ENCODE assay signal across 21 cellular contexts in the genomic region with DNA sequence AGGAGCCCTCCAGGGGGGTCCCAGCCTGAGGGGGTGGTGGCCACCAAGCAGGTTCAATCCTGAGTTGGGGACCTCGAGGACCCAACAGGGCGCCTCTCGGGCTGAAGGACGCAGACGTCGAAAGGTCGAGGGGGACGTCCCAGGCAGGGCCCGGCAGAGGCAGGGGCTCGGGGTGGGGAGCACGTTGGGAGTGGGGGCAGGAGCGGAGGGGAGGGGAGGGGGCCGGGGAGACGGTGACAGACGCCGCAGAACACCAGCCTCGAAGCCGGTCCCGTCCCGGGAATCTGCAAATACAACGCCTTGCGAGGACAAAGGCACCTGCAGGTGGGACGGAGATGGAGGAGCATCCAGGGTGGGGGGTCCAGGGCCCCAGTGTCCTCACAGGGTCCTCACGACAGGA. TPM values are rescaled to one million over a fixed set of nuclear protein-coding genes. Genes with fewer than 3 reads are reported as not detected.
DNase-seq lines count a peak whose midpoint lies in the region; ATAC-seq and TF ChIP-seq lines count a peak whose summit lies in the region.
"Had no signal": no experiment of that assay in that cellular context is flagged by ENCODE, and none has a peak within 500 bp of the region (broad histone marks: within the 10 kb centered on the region; RNA-seq: fewer than 3 reads in every experiment).

No MANE protein-coding gene starts in this region.

- H3K9ac ChIP-seq in BLaER1, result peak overlapping the region; percentile 64
- H3K9ac ChIP-seq: SK-N-SH had no signal

- intact Hi-C loops in activated B cell treated with CpG ODN at 0.5 μM for 24 hours (cut with micrococcal nuclease), result loop anchor here (1.0 kb wide), 1 partner anchor 18 kb away; no protein-coding TSS in a partner anchor

- no peak for TF ChIP-seq POLR2A in suprapubic skin (IDR thresholded peaks at IDR 0.05)

- no peak for DNase-seq in activated B cell treated with CpG ODN at 0.5 μM for 24 hours
- no peak for DNase-seq in NCI-H1930 (lab: John Stamatoyannopoulos, UW)
- DNase-seq in suprapubic skin (ENCODE audit: low spot score in 2 of 2), result no peak
- DNase-seq: 8988T; ACHN; BE2C; CD4-positive, CD25-positive, alpha-beta regulatory T cell; KBM-7; MV-4-11; NCI-H1105; NCI-H146; NCI-H2029; NCI-H446; NCI-H524 treated with DMSO at 0.1 percent for 48 hours; NCI-H774; SK-N-SH; SW 1271 had no signal

- no peaks in the 10 kb centered on the region for H3K27me3 ChIP-seq in BLaER1
- no peaks in the 10 kb centered on the region for H3K27me3 ChIP-seq in suprapubic skin
- H3K27me3 ChIP-seq: BE2C had no signal

- CTCF ChIA-PET in activated B cell treated with CpG ODN at 0.5 μM for 24 hours (lab: Charles Lee), result no interaction called here

- H3K9me3 ChIP-seq in BLaER1, result no peaks in the 10 kb centered on the region
- H3K9me3 ChIP-seq in suprapubic skin, result no peaks in the 10 kb centered on the region
- H3K9me3 ChIP-seq: BE2C, SK-N-SH had no signal

- TF ChIP-seq CTCF in activated B cell treated with CpG ODN at 0.5 μM for 24 hours (IDR thresholded peaks at IDR 0.05) (no peak), suprapubic skin (IDR thresholded peaks at IDR 0.05) (no peak)

- H3K27ac Mint-ChIP-seq in activated B cell treated with CpG ODN at 0.5 μM for 24 hours, result peak overlapping the region; percentile 41

- H3K4me3 ChIP-seq in BLaER1, result peak overlapping the region; percentile 39
- no peak overlapping the region for H3K4me3 ChIP-seq in suprapubic skin

- 90% methylated on average over 24 of the region's 24 CpGs for WGBS in suprapubic skin

- peaks cover 27% of the 10 kb centered on the region for H3K36me3 Mint-ChIP-seq in activated B cell treated with CpG ODN at 0.5 μM for 24 hours (ENCODE audit: low read depth)
- H3K36me3 Mint-ChIP-seq: CD4-positive, CD25-positive, alpha-beta regulatory T cell had no signal

- H3K4me3 Mint-ChIP-seq in activated B cell treated with CpG ODN at 0.5 μM for 24 hours, result no peak overlapping the region

- POLR2A ChIA-PET in activated B cell treated with CpG ODN at 0.5 μM for 24 hours (lab: Charles Lee), result no interaction called here

- peaks cover 33% of the 10 kb centered on the region for H3K36me3 ChIP-seq in BLaER1
- H3K36me3 ChIP-seq in suprapubic skin, result peaks cover 44% of the 10 kb centered on the region

- H3K4me1 ChIP-seq in BLaER1 (peaks cover 56% of the 10 kb centered on the region), suprapubic skin (peaks cover 11% of the 10 kb centered on the region)

- peak overlapping the region; percentile 92 for H3K4me2 ChIP-seq in BLaER1
- H3K4me2 ChIP-seq: SK-N-SH had no signal

- H3K4me1 Mint-ChIP-seq in activated B cell treated with CpG ODN at 0.5 μM for 24 hours, result peaks cover 21% of the 10 kb centered on the region

- TF ChIP-seq EP300 in suprapubic skin (IDR thresholded peaks at IDR 0.05), result no peak

- H3K27ac ChIP-seq in BLaER1, result peak overlapping the region; percentile 58
- H3K27ac ChIP-seq in suprapubic skin, result no peak overlapping the region

- H3K27me3 Mint-ChIP-seq in activated B cell treated with CpG ODN at 0.5 μM for 24 hours, result no peaks in the 10 kb centered on the region
- H3K27me3 Mint-ChIP-seq: CD4-positive, CD25-positive, alpha-beta regulatory T cell had no signal

- H3K9me3 Mint-ChIP-seq in activated B cell treated with CpG ODN at 0.5 μM for 24 hours, result no peaks in the 10 kb centered on the region

- ATAC-seq in activated B cell treated with CpG ODN at 0.5 μM for 24 hours (ENCODE audit: low read depth), result no peak

- peaks cover 65% of the 10 kb centered on the region for H4K20me1 ChIP-seq in BLaER1

RNA-seq across cellular contexts. Expression of a gene that starts 4.1 kb away (rescaled TPM):
- total RNA-seq in activated B cell treated with CpG ODN at 0.5 μM for 24 hours (0.64 and 0.73 TPM in 2 replicates), suprapubic skin (10 to 100 TPM in 2 of 4 donors, 1 to 10 TPM in 2; 5.2 to 13.0 (median 9.2) TPM)
- total RNA-seq: LHCN-M2, MCF 10A had no signal

RNA-seq across cellular contexts. Expression of a gene that starts 10.4 kb away (rescaled TPM):
- 54.7 and 58.2 TPM in 2 replicates for total RNA-seq in activated B cell treated with CpG ODN at 0.5 μM for 24 hours
- total RNA-seq in suprapubic skin, result 10 to 100 TPM; 26.0 to 60.4 (median 46.3) TPM

RNA-seq across cellular contexts. Expression of a gene that starts 19.3 kb away (rescaled TPM):
- total RNA-seq in activated B cell treated with CpG ODN at 0.5 μM for 24 hours (75.9 and 82.7 TPM in 2 replicates), suprapubic skin (100 to 1,000 TPM in 3 of 4 donors, 10 to 100 TPM in 1; 96.0 to 118 (median 106) TPM)

RNA-seq across cellular contexts. Expression of a gene that starts 32.5 kb away (rescaled TPM):
- total RNA-seq in activated B cell treated with CpG ODN at 0.5 μM for 24 hours (2.1 and 2.2 TPM in 2 replicates), suprapubic skin (10 to 100 TPM; 19.6 to 61.4 (median 59.0) TPM)

RNA-seq across cellular contexts. Expression of a gene that starts 51.5 kb away (rescaled TPM):
- total RNA-seq in activated B cell treated with CpG ODN at 0.5 μM for 24 hours (not detected in 2 replicates), suprapubic skin (not detected)
- total RNA-seq: HT-29, LHCN-M2, MCF 10A had no signal
